Comparison of ENCODE assay signal across 22 cellular contexts in genomic region chr18:48595703-48596218, GRCh38. TPM values are rescaled to one million over a fixed set of nuclear protein-coding genes. Genes with fewer than 3 reads are reported as not detected.
DNase-seq lines count a peak whose midpoint lies in the region; ATAC-seq and TF ChIP-seq lines count a peak whose summit lies in the region.
"Had no signal": no experiment of that assay in that cellular context is flagged by ENCODE, and none has a peak within 500 bp of the region (broad histone marks: within the 10 kb centered on the region; RNA-seq: fewer than 3 reads in every experiment).

No MANE protein-coding gene starts in this region.

- H3K27me3 ChIP-seq in psoas muscle (ENCODE audit: insufficient read depth in 3 of 3, low read length in 2 of 3): no peaks in the 10 kb centered on the region
- H3K27me3 ChIP-seq in upper lobe of right lung: no peaks in the 10 kb centered on the region
- H3K27me3 ChIP-seq: BLaER1 treated with 17β-estradiol and CSF1 and Interleukin-3, amounts not matched to agents 10 nM and 100 nM had no signal

- no peaks in the 10 kb centered on the region for H3K36me3 Mint-ChIP-seq in activated CD4-positive, alpha-beta T cell treated with anti-CD3 and anti-CD28 coated beads for 36 hours (ENCODE audit: low read depth)
- H3K36me3 Mint-ChIP-seq: CD4-positive, alpha-beta memory T cell had no signal

- H3K9me3 Mint-ChIP-seq in activated CD4-positive, alpha-beta T cell treated with anti-CD3 and anti-CD28 coated beads for 36 hours (ENCODE audit: low read depth): no peaks in the 10 kb centered on the region
- H3K9me3 Mint-ChIP-seq: CD4-positive, alpha-beta memory T cell had no signal

- H3K4me3 ChIP-seq in HEK293 (ENCODE audit: low read depth, low read length) (no peak overlapping the region), psoas muscle (no peak overlapping the region), upper lobe of right lung (no peak overlapping the region)
- H3K4me3 ChIP-seq: BLaER1 treated with 17β-estradiol and CSF1 and Interleukin-3, amounts not matched to agents 10 nM and 100 nM; GM23248 had no signal

- CTCF ChIA-PET in activated CD4-positive, alpha-beta T cell treated with anti-CD3 and anti-CD28 coated beads for 36 hours (lab: Charles Lee): interaction anchor here (0.5 to 1.7 kb wide), 3 partner anchors 12 to 1624 kb away, joined by 3 to 4 read pairs (median 4); no protein-coding TSS in a partner anchor
- CTCF ChIA-PET in HEK293 (lab: Yijun Ruan, JAX): interaction anchor here (1.8 kb wide), 1 partner anchor 10 kb away, joined by 7 read pairs; no protein-coding TSS in a partner anchor

- H3K27ac ChIP-seq in HEK293 (ENCODE audit: extremely low read depth, low read depth, low read length) (no peak overlapping the region), psoas muscle (peak overlapping the region; percentile 58), upper lobe of right lung (no peak overlapping the region)
- H3K27ac ChIP-seq: BLaER1 treated with 17β-estradiol and CSF1 and Interleukin-3, amounts not matched to agents 10 nM and 100 nM; GM23248 had no signal

- intact Hi-C loops in activated CD4-positive, alpha-beta T cell treated with anti-CD3 and anti-CD28 coated beads for 36 hours (cut with DNase I, micrococcal nuclease): no loop called here
- intact Hi-C loops in psoas muscle (cut with DNase I): loop anchor here in 1 of 2 donors (5.0 kb wide), 1 partner anchor 53 kb away; no protein-coding TSS in a partner anchor
- intact Hi-C loops in upper lobe of right lung (cut with DNase I): no loop called here

- DNase-seq in activated CD4-positive, alpha-beta T cell treated with anti-CD3 and anti-CD28 coated beads for 36 hours: no peak
- no peak for DNase-seq in activated CD4-positive, alpha-beta T cell treated with anti-CD3 and anti-CD28 coated beads for 1 hour
- DNase-seq in CD1c-positive myeloid dendritic cell (ENCODE audit: extremely low spot score) (peak; percentile 51), psoas muscle (no peak), upper lobe of right lung (no peak), NCI-H1694 treated with DMSO at 0.1 percent for 48 hours (lab: John Stamatoyannopoulos, UW) (no peak)
- DNase-seq: Caco-2; CD4-positive, alpha-beta memory T cell; DMS 273 treated with DMSO at 0.1 percent for 48 hours; GM23248; H7; KBM-7; MV-4-11; NCI-H1105; NCI-H1436 treated with DMSO at 0.1 percent for 48 hours; NCI-H2029 treated with DMSO at 0.1 percent for 48 hours; NCI-H446 treated with DMSO at 0.1 percent for 48 hours; NCI-H69; RPMI8226; SHP77 treated with DMSO at 0.1 percent for 48 hours had no signal

- H3K9me3 ChIP-seq in HEK293 (ENCODE audit: control insufficient read depth, insufficient read depth, low read depth, low read length): no peaks in the 10 kb centered on the region
- no peaks in the 10 kb centered on the region for H3K9me3 ChIP-seq in psoas muscle
- H3K9me3 ChIP-seq in upper lobe of right lung: no peaks in the 10 kb centered on the region
- H3K9me3 ChIP-seq: BLaER1 treated with 17β-estradiol and CSF1 and Interleukin-3, amounts not matched to agents 10 nM and 100 nM; Caco-2 had no signal

- H3K27me3 Mint-ChIP-seq in activated CD4-positive, alpha-beta T cell treated with anti-CD3 and anti-CD28 coated beads for 36 hours: no peaks in the 10 kb centered on the region
- H3K27me3 Mint-ChIP-seq: CD4-positive, alpha-beta memory T cell had no signal

- no peaks in the 10 kb centered on the region; a peak in 1 of 3 replicates for H3K36me3 ChIP-seq in HEK293 (ENCODE audit: control insufficient read depth in 2 of 2, insufficient read depth in 1 of 2, low read length in 2 of 2)
- H3K36me3 ChIP-seq in psoas muscle (ENCODE audit: insufficient read depth in 1 of 2, low read depth in 1 of 2): no peaks in the 10 kb centered on the region
- no peaks in the 10 kb centered on the region for H3K36me3 ChIP-seq in upper lobe of right lung

- H3K4me1 Mint-ChIP-seq in activated CD4-positive, alpha-beta T cell treated with anti-CD3 and anti-CD28 coated beads for 36 hours: no peaks in the 10 kb centered on the region
- H3K4me1 Mint-ChIP-seq: CD4-positive, alpha-beta memory T cell had no signal

- TF ChIP-seq CTCF in HEK293 (tag by site-specific recombination; IDR thresholded peaks at IDR 0.05) (no peak), psoas muscle (IDR thresholded peaks at IDR 0.05) (no peak), upper lobe of right lung (IDR thresholded peaks at IDR 0.05) (no peak)

- no peaks in the 10 kb centered on the region for H3K4me1 ChIP-seq in HEK293 (ENCODE audit: control insufficient read depth, insufficient read depth, low read length)
- H3K4me1 ChIP-seq in psoas muscle: peaks cover 74% of the 10 kb centered on the region
- H3K4me1 ChIP-seq in upper lobe of right lung: no peaks in the 10 kb centered on the region
- H3K4me1 ChIP-seq: Caco-2 had no signal

- peak; percentile 42 for ATAC-seq in activated CD4-positive, alpha-beta T cell treated with anti-CD3 and anti-CD28 coated beads for 36 hours
- ATAC-seq in psoas muscle: peak; percentile 46 to 73 (median 58)
- ATAC-seq in upper lobe of right lung: no peak

- no peak overlapping the region for H3K4me3 Mint-ChIP-seq in activated CD4-positive, alpha-beta T cell treated with anti-CD3 and anti-CD28 coated beads for 36 hours
- H3K4me3 Mint-ChIP-seq: CD4-positive, alpha-beta memory T cell had no signal

- POLR2A ChIA-PET in activated CD4-positive, alpha-beta T cell treated with anti-CD3 and anti-CD28 coated beads for 36 hours (lab: Charles Lee): no interaction called here
- POLR2A ChIA-PET in HEK293 (lab: Yijun Ruan, JAX): no interaction called here

- WGBS in psoas muscle, 3 donors: 60 to 84% (median 67%) methylated on average over 4 of the region's 4 CpGs

- no peak overlapping the region for H3K27ac Mint-ChIP-seq in activated CD4-positive, alpha-beta T cell treated with anti-CD3 and anti-CD28 coated beads for 36 hours
- H3K27ac Mint-ChIP-seq: CD4-positive, alpha-beta memory T cell had no signal

TF ChIP-seq in HEK293, 187 proteins besides CTCF, POLR2A, EP300 and RAD21:
- TF ChIP-seq ZNF600 (tag by site-specific recombination; IDR thresholded peaks at IDR 0.05) (no peak), ZFHX2 (tag by site-specific recombination; conservative IDR thresholded peaks at IDR 0.05) (0 out of 2 replicates have a peak, but pooled peaks have one; percentile 11)
TF ChIP-seq in HEK293: peak in this region for 1.

RNA-seq across cellular contexts. Expression of gene CTIF, which starts 56.9 kb away (rescaled TPM):
- total RNA-seq in activated CD4-positive, alpha-beta T cell treated with anti-CD3 and anti-CD28 coated beads for 36 hours: 1 to 10 TPM; 4.5 to 5.3 TPM
- 10 to 100 TPM; 25.4 to 40.5 (median 29.7) TPM for total RNA-seq in psoas muscle
- 10 to 100 TPM; 11.3 to 26.9 (median 11.9) TPM for polyA plus RNA-seq in psoas muscle
- total RNA-seq in upper lobe of right lung: 72.4 TPM
- polyA plus RNA-seq: CD4-positive, alpha-beta memory T cell had no signal

Comparison
In these comparisons a context has a peak if more than half of its experiments do, and no peak if none do; other contexts are left out.
1. RNA of gene CTIF, which starts 56.9 kb away (total RNA-seq): 72.4 TPM in upper lobe of right lung (single experiment) and 25.4 to 40.5 TPM in psoas muscle; 4.5 to 5.3 TPM in activated CD4-positive, alpha-beta T cell treated with anti-CD3 and anti-CD28 coated beads for 36 hours; every median in the first group is over 4 times any median in the second.